26 cellular contexts compared by ENCODE assay signal in genomic region chrX:42691196-42691595, GRCh38.
"Had no signal": no experiment of that assay in that cellular context is flagged by ENCODE, and none has a peak within 500 bp of the region (broad histone marks: within the 10 kb centered on the region; RNA-seq: fewer than 3 reads in every experiment).

No MANE protein-coding gene starts in this region.

- H3K9me3 Mint-ChIP-seq: activated CD8-positive, alpha-beta T cell treated with anti-CD3 and anti-CD28 coated beads for 36 hours; immature natural killer cell; nephron; stimulated activated memory B cell treated with anti-CD40 and anti-IgM and Interleukin-4, amounts not matched to agents 10 μg/mL and 1 μg/mL and 100 μg/mL, for 72 hours; stimulated activated naive CD8-positive, alpha-beta T cell treated with anti-CD3 and anti-CD28 coated beads, Interleukin-15, amount 100 ng/mL, for 72 hours had no signal

- DNase-seq: activated CD4-positive, alpha-beta T cell treated with anti-CD3 and anti-CD28 coated beads for 1 hour; activated CD4-positive, alpha-beta T cell treated with anti-CD3 and anti-CD28 coated beads, Interleukin-2, amount 10 ng/mL, durations not matched to agents 7 days and 5 days; activated CD8-positive, alpha-beta T cell treated with anti-CD3 and anti-CD28 coated beads for 36 hours; activated naive CD4-positive, alpha-beta T cell treated with Interleukin-2 at 50 U/mL for 16 hours; activated T-cell treated with anti-CD3 and anti-CD28 coated beads, Interleukin-2, amount 50 U/mL, for 48 hours; cerebellar nuclear complex; colonic mucosa; effector memory CD4-positive, alpha-beta T cell; erythroblast; gastrocnemius medialis; immature natural killer cell; left ventricle myocardium inferior; ovary; sigmoid colon; SK-N-SH; small intestine; stimulated activated CD4-positive, alpha-beta T cell treated with anti-CD3 and anti-CD28 coated beads, Interleukin-4, amount 100 ng/mL, for 24 hours; stimulated activated naive CD8-positive, alpha-beta T cell treated with anti-CD3 and anti-CD28 coated beads, Interleukin-15, amount 100 ng/mL, for 72 hours; T-helper 2 cell; transverse colon had no signal

- H3K4me3 ChIP-seq: colonic mucosa, gastrocnemius medialis, left ventricle myocardium inferior, lung, ovary, prostate gland, sigmoid colon, suprapubic skin, transverse colon had no signal

- H3K36me3 Mint-ChIP-seq: activated naive CD8-positive, alpha-beta T cell; immature natural killer cell; stimulated activated memory B cell treated with anti-CD40 and anti-IgM and Interleukin-4, amounts not matched to agents 10 μg/mL and 1 μg/mL and 100 μg/mL, for 72 hours had no signal

- H3K27me3 Mint-ChIP-seq: activated CD4-positive, alpha-beta T cell treated with anti-CD3 and anti-CD28 coated beads, Interleukin-2, amount 10 ng/mL, durations not matched to agents 7 days and 5 days; activated CD8-positive, alpha-beta T cell treated with anti-CD3 and anti-CD28 coated beads for 36 hours; activated naive CD8-positive, alpha-beta T cell; stimulated activated memory B cell treated with anti-CD40 and anti-IgM and Interleukin-4, amounts not matched to agents 10 μg/mL and 1 μg/mL and 100 μg/mL, for 72 hours; stimulated activated naive CD8-positive, alpha-beta T cell treated with anti-CD3 and anti-CD28 coated beads, Interleukin-15, amount 100 ng/mL, for 72 hours had no signal

- H3K4me3 Mint-ChIP-seq: activated CD4-positive, alpha-beta T cell treated with anti-CD3 and anti-CD28 coated beads, Interleukin-2, amount 10 ng/mL, durations not matched to agents 7 days and 5 days; activated CD8-positive, alpha-beta T cell treated with anti-CD3 and anti-CD28 coated beads for 36 hours; activated naive CD8-positive, alpha-beta T cell; immature natural killer cell; nephron; stimulated activated memory B cell treated with anti-CD40 and anti-IgM and Interleukin-4, amounts not matched to agents 10 μg/mL and 1 μg/mL and 100 μg/mL, for 72 hours; stimulated activated naive CD8-positive, alpha-beta T cell treated with anti-CD3 and anti-CD28 coated beads, Interleukin-15, amount 100 ng/mL, for 72 hours had no signal

- H3K27ac Mint-ChIP-seq: activated CD4-positive, alpha-beta T cell treated with anti-CD3 and anti-CD28 coated beads, Interleukin-2, amount 10 ng/mL, durations not matched to agents 7 days and 5 days; activated CD8-positive, alpha-beta T cell treated with anti-CD3 and anti-CD28 coated beads for 36 hours; activated naive CD8-positive, alpha-beta T cell; immature natural killer cell; nephron; stimulated activated memory B cell treated with anti-CD40 and anti-IgM and Interleukin-4, amounts not matched to agents 10 μg/mL and 1 μg/mL and 100 μg/mL, for 72 hours; stimulated activated naive CD8-positive, alpha-beta T cell treated with anti-CD3 and anti-CD28 coated beads, Interleukin-15, amount 100 ng/mL, for 72 hours had no signal

- H3K27ac ChIP-seq: colonic mucosa, gastrocnemius medialis, left ventricle myocardium inferior, ovary, prostate gland, sigmoid colon, suprapubic skin, transverse colon had no signal

- H3K4me1 Mint-ChIP-seq: activated CD4-positive, alpha-beta T cell treated with anti-CD3 and anti-CD28 coated beads, Interleukin-2, amount 10 ng/mL, durations not matched to agents 7 days and 5 days; immature natural killer cell; nephron; stimulated activated naive CD8-positive, alpha-beta T cell treated with anti-CD3 and anti-CD28 coated beads, Interleukin-15, amount 100 ng/mL, for 72 hours had no signal

- H3K27me3 ChIP-seq: colonic mucosa, ovary, sigmoid colon, suprapubic skin, transverse colon had no signal
